Comparison of ENCODE assay signal across 8 cellular contexts in genomic region chr6:30544666-30545272, GRCh38. TPM values are rescaled to one million over a fixed set of nuclear protein-coding genes. Genes with fewer than 3 reads are reported as not detected.
DNase-seq lines count a peak whose midpoint lies in the region; ATAC-seq and TF ChIP-seq lines count a peak whose summit lies in the region.

No MANE protein-coding gene starts in this region.

- H3K27me3 ChIP-seq in BLaER1 = no peaks in the 10 kb centered on the region
- H3K27me3 ChIP-seq in MG63 = no peaks in the 10 kb centered on the region

- peak overlapping the region in 1 of 2 donors; percentile 48 for H3K27ac Mint-ChIP-seq in activated naive CD4-positive, alpha-beta T cell treated with anti-CD3 and anti-CD28 coated beads, Interleukin-2, amount 50 U/mL, for 72 hours

- intact Hi-C loops in Right ventricle myocardium superior (cut with DNase I) = loop anchor here (5.0 kb wide), 1 partner anchor 62 kb away; no protein-coding TSS in a partner anchor

- peak; percentile 69 for TF ChIP-seq CTCF in GM12874 (IDR thresholded peaks at IDR 0.05; ENCODE audit: insufficient read depth, low read depth, low read length)

- DNase-seq in NCI-H2171 treated with DMSO at 0.1 percent for 48 hours (lab: John Stamatoyannopoulos, UW) (peak; percentile 74), Right ventricle myocardium superior (no peak), renal cortical epithelial cell (ENCODE audit: low read depth) (peak; percentile 79), HuH-7.5 (ENCODE audit: low spot score) (no peak), MG63 (no peak)
- DNase-seq in activated naive CD4-positive, alpha-beta T cell treated with anti-CD3 and anti-CD28 coated beads, Interleukin-2, amount 50 U/mL, for 72 hours (ENCODE audit: low spot score in 2 of 2) = no peak

- peaks cover 25% of the 10 kb centered on the region for H3K4me1 ChIP-seq in BLaER1

- H3K27ac ChIP-seq in BLaER1 = no peak overlapping the region

- peak; percentile 69 to 70 for ATAC-seq in activated naive CD4-positive, alpha-beta T cell treated with anti-CD3 and anti-CD28 coated beads, Interleukin-2, amount 50 U/mL, for 72 hours
- ATAC-seq in Right ventricle myocardium superior (ENCODE audit: poor library complexity) = peak; percentile 61

- H4K20me1 ChIP-seq in BLaER1 = no peaks in the 10 kb centered on the region

- H3K9me3 Mint-ChIP-seq in activated naive CD4-positive, alpha-beta T cell treated with anti-CD3 and anti-CD28 coated beads, Interleukin-2, amount 50 U/mL, for 72 hours = no peaks in the 10 kb centered on the region

- H3K4me3 ChIP-seq in BLaER1 (no peak overlapping the region), MG63 (no peak overlapping the region)

- H3K9me3 ChIP-seq in BLaER1 = no peaks in the 10 kb centered on the region
- H3K9me3 ChIP-seq in MG63 = no peaks in the 10 kb centered on the region

- no peak overlapping the region for H3K9ac ChIP-seq in BLaER1

- H3K36me3 ChIP-seq in BLaER1 (peaks cover 51% of the 10 kb centered on the region), MG63 (no peaks in the 10 kb centered on the region; the same call in none of the 2 replicates)

- H3K4me2 ChIP-seq in BLaER1 = 0 out of 2 replicates have a peak overlapping the region, but pooled peaks have one; percentile 7

- H3K36me3 Mint-ChIP-seq in activated naive CD4-positive, alpha-beta T cell treated with anti-CD3 and anti-CD28 coated beads, Interleukin-2, amount 50 U/mL, for 72 hours = no peaks in the 10 kb centered on the region

RNA-seq across cellular contexts. Expression of gene GNL1, which starts 11.5 kb away (rescaled TPM):
- 100 to 1,000 TPM; 107 to 139 TPM for total RNA-seq in activated naive CD4-positive, alpha-beta T cell treated with anti-CD3 and anti-CD28 coated beads, Interleukin-2, amount 50 U/mL, for 72 hours
- total RNA-seq in Right ventricle myocardium superior (17.6 TPM), renal cortical epithelial cell (32.2 and 49.8 TPM in 2 replicates)
- total RNA-seq in MG63 (2014; rRNA removed; shearing (Covaris generic); ENCODE audit: low replicate concordance) = 27.3 and 33.6 TPM in 2 replicates

RNA-seq across cellular contexts. Expression of gene PRR3, which starts 12.3 kb away (rescaled TPM):
- total RNA-seq in activated naive CD4-positive, alpha-beta T cell treated with anti-CD3 and anti-CD28 coated beads, Interleukin-2, amount 50 U/mL, for 72 hours = 10 to 100 TPM; 19.8 to 27.4 TPM
- total RNA-seq in Right ventricle myocardium superior (1.4 TPM), renal cortical epithelial cell (2.3 and 3.9 TPM in 2 replicates)
- total RNA-seq in MG63 (2014; rRNA removed; shearing (Covaris generic); ENCODE audit: low replicate concordance) = 0.64 and 1.2 TPM in 2 replicates

RNA-seq across cellular contexts. Expression of gene ABCF1, which starts 26.5 kb away (rescaled TPM):
- 10 to 100 TPM; 84.7 to 91.3 TPM for total RNA-seq in activated naive CD4-positive, alpha-beta T cell treated with anti-CD3 and anti-CD28 coated beads, Interleukin-2, amount 50 U/mL, for 72 hours
- total RNA-seq in Right ventricle myocardium superior (32.5 TPM), renal cortical epithelial cell (40.1 and 77.8 TPM in 2 replicates)
- 19.4 and 26.1 TPM in 2 replicates for total RNA-seq in MG63 (2014; rRNA removed; shearing (Covaris generic); ENCODE audit: low replicate concordance)

RNA-seq across cellular contexts. Expression of gene HLA-E, which starts 55.5 kb away (rescaled TPM):
- total RNA-seq in activated naive CD4-positive, alpha-beta T cell treated with anti-CD3 and anti-CD28 coated beads, Interleukin-2, amount 50 U/mL, for 72 hours = 100 to 1,000 TPM; 493 to 574 TPM
- total RNA-seq in Right ventricle myocardium superior = 145 TPM
- 170 and 213 TPM in 2 replicates for total RNA-seq in renal cortical epithelial cell
- 25.6 and 28.9 TPM in 2 replicates for total RNA-seq in MG63 (2014; rRNA removed; shearing (Covaris generic); ENCODE audit: low replicate concordance)

Comparison
In these comparisons a context has a peak if more than half of its experiments do, and no peak if none do; other contexts are left out.
1. DNase-seq: peak in NCI-H2171 treated with DMSO at 0.1 percent for 48 hours (single experiment) and renal cortical epithelial cell (single experiment); none in activated naive CD4-positive, alpha-beta T cell treated with anti-CD3 and anti-CD28 coated beads, Interleukin-2, amount 50 U/mL, for 72 hours (0 of 2), Right ventricle myocardium superior (single experiment), HuH-7.5 (single experiment) and MG63 (single experiment).